In genomic region chr7:86130268-86130667, GRCh38 we compare ENCODE assay signal across 27 cellular contexts.
"Had no signal": no experiment of that assay in that cellular context is flagged by ENCODE, and none has a peak within 500 bp of the region (broad histone marks: within the 10 kb centered on the region; RNA-seq: fewer than 3 reads in every experiment).

No MANE protein-coding gene starts in this region.

- H3K4me1 ChIP-seq: ascending aorta, Peyer's patch, SJSA1 had no signal

- H3K27me3 ChIP-seq: ascending aorta, cardiac muscle cell, Peyer's patch, SJSA1 had no signal

- FAIRE-seq: K562, TTC549 had no signal

- ATAC-seq: activated CD8-positive, alpha-beta T cell treated with anti-CD3 and anti-CD28 coated beads for 36 hours; activated T-cell treated with anti-CD3 and anti-CD28 coated beads, Interleukin-2, amount 50 U/mL, for 72 hours; activated T-helper 17 cell treated with anti-CD3 and anti-CD28 coated beads, Interleukin-2, amount 50 U/mL, for 72 hours; K562; PC-3 had no signal

- DNase-seq: activated CD4-positive, alpha-beta T cell treated with anti-CD3 and anti-CD28 coated beads, Interleukin-2, amount 10 ng/mL, durations not matched to agents 24 days and 14 days; activated CD4-positive, alpha-beta T cell treated with anti-CD3 and anti-CD28 coated beads, Interleukin-2, amount 50 U/mL, for 4 hours; activated CD8-positive, alpha-beta T cell treated with anti-CD3 and anti-CD28 coated beads for 36 hours; activated effector memory CD4-positive, alpha-beta T cell treated with anti-CD3 and anti-CD28 coated beads, Interleukin-2, amount 50 U/mL, for 16 hours; activated naive CD4-positive, alpha-beta T cell; activated naive CD4-positive, alpha-beta T cell treated with anti-CD3 and anti-CD28 coated beads, Interleukin-2, amount 50 U/mL, for 16 hours; activated naive CD8-positive, alpha-beta T cell treated with anti-CD3 and anti-CD28 coated beads for 36 hours; activated T-cell treated with anti-CD3 and anti-CD28 coated beads, Interleukin-2, amount 50 U/mL, for 1 hour; activated T-cell treated with anti-CD3 and anti-CD28 coated beads, Interleukin-2, amount 50 U/mL, for 72 hours; amniotic stem cell; NCI-H1105; NCI-H1417 treated with DMSO at 0.1 percent for 48 hours; NCI-H1694; NCI-H2081; NCI-H345; NCI-H524 treated with DMSO at 0.1 percent for 48 hours; PC-3; Peyer's patch; RPMI8226; SHP77 treated with DMSO at 0.1 percent for 48 hours; SK-N-SH had no signal

- H3K27ac ChIP-seq: ascending aorta, cardiac muscle cell, Peyer's patch, SJSA1 had no signal
